8 cellular contexts compared by ENCODE assay signal in the genomic region with DNA sequence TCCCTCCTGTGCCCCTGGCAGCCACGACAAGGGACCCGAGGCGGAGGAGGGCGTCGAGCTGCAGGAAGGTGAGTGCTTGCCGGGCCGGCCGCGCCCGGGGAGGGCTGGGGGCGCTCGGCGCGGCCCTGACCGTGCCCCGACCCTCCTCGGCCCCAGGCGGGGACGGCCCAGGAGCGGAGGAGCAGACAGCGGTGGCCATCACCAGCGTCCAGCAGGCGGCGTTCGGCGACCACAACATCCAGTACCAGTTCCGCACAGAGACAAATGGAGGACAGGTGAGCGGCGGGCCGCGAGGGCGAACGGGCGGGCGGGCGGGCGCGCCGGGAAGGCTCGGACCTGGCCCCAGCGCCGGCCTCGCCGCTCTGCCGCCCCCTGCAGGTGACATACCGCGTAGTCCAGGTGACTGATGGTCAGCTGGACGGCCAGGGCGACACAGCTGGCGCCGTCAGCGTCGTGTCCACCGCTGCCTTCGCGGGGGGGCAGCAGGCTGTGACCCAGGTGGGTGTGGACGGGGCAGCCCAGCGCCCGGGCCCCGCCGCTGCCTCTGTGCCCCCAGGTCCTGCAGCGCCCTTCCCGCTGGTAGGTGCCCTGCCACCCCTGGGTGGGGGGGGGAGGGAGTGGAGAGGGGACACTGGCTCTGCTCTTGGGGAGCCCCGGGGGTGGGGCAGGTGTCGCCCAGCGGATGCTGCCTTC. TPM values are rescaled to one million over a fixed set of nuclear protein-coding genes. Genes with fewer than 3 reads are reported as not detected.
DNase-seq lines count a peak whose midpoint lies in the region; ATAC-seq and TF ChIP-seq lines count a peak whose summit lies in the region.

No MANE protein-coding gene starts in this region.

- DNase-seq in AG10803 (ENCODE audit: low read depth) (peak; percentile 78), NCI-H524 treated with DMSO at 0.1 percent for 48 hours (lab: John Stamatoyannopoulos, UW) (peak; percentile 45), dermis microvascular lymphatic vessel endothelial cell (ENCODE audit: low read depth in 2 of 2) (peak; percentile 84 to 90), right lobe of liver (peak; percentile 93)
- DNase-seq in activated CD4-positive, alpha-beta T cell treated with anti-CD3 and anti-CD28 coated beads, Interleukin-2, amount 50 U/mL, for 4 hours, result peak; percentile 68 to 70
- DNase-seq in stimulated activated CD4-positive, alpha-beta T cell treated with anti-CD3 and anti-CD28 coated beads, Interleukin-4, amount 100 ng/mL, for 4 hours, result peak; percentile 67 to 71

- TF ChIP-seq CTCF in AG10803 (conservative IDR thresholded peaks at IDR 0.05; ENCODE audit: low read length) (peak; percentile 51), right lobe of liver (IDR thresholded peaks at IDR 0.05) (peak; percentile 50 to 98 (median 94))

- peaks cover 0 to 10% (median 7%) of the 10 kb centered on the region in 4 donors for H3K36me3 ChIP-seq in right lobe of liver

- ATAC-seq in GM18907 (IDR thresholded peaks at IDR 0.05; ENCODE audit: unreplicated experiment), result peak; percentile 57
- peak; percentile 38 for ATAC-seq in HG03342 (IDR thresholded peaks at IDR 0.05; ENCODE audit: unreplicated experiment)
- peak; percentile 45 to 66 (median 60) for ATAC-seq in right lobe of liver

- peaks cover 0 to 35% (median 15%) of the 10 kb centered on the region in 4 donors for H3K4me1 ChIP-seq in right lobe of liver

- peak overlapping the region; percentile 82 to 92 (median 84) for H3K27ac ChIP-seq in right lobe of liver

- H3K4me3 ChIP-seq in AG10803 (ENCODE audit: low read length) (peak overlapping the region; percentile 57), right lobe of liver (peak overlapping the region; percentile 64 to 79 (median 73))

- H3K9me3 ChIP-seq in right lobe of liver, result no peaks in the 10 kb centered on the region

- intact Hi-C loops in right lobe of liver (cut with DNase I), result no loop called here

- no peak for TF ChIP-seq POLR2A in right lobe of liver (IDR thresholded peaks at IDR 0.05)

- H3K27me3 ChIP-seq in right lobe of liver, result no peaks in the 10 kb centered on the region

- WGBS in right lobe of liver (ENCODE audit: insufficient coverage, low coverage, low lambda C conversion rate, missing lambda C conversion rate), result 3% methylated on average over 12 of the region's 66 CpGs

RNA-seq across cellular contexts. Expression of gene USF2, which starts 0.8 kb away (rescaled TPM):
- total RNA-seq in dermis microvascular lymphatic vessel endothelial cell (32.6 and 51.1 TPM in 2 replicates), right lobe of liver (10 to 100 TPM; 65.4 to 78.5 (median 75.7) TPM)

RNA-seq across cellular contexts. Expression of gene HAMP, which starts 12.8 kb away (rescaled TPM):
- under 0.01 and 0.26 TPM in 2 replicates for total RNA-seq in dermis microvascular lymphatic vessel endothelial cell
- 100 to 1,000 TPM in 2 of 6 experiments, 10 to 100 TPM in 3, under 1 TPM in 1; 0.86 to 146 (median 65.3) TPM for total RNA-seq in right lobe of liver

RNA-seq across cellular contexts. Expression of gene LSR, which starts 20.8 kb away (rescaled TPM):
- 0.25 and 0.26 TPM in 2 replicates for total RNA-seq in dermis microvascular lymphatic vessel endothelial cell
- 100 to 1,000 TPM in 4 of 6 experiments, 10 to 100 TPM in 2; 96.6 to 138 (median 112) TPM for total RNA-seq in right lobe of liver

RNA-seq across cellular contexts. Expression of gene MAG, which starts 22.4 kb away (rescaled TPM):
- 0.63 TPM in 1 of 2 replicates, not detected in the other for total RNA-seq in dermis microvascular lymphatic vessel endothelial cell
- under 1 TPM in 1 of 6 experiments, not detected in 5; 0.40 TPM for total RNA-seq in right lobe of liver

RNA-seq across cellular contexts. Expression of gene FAM187B, which starts 41.0 kb away (rescaled TPM):
- total RNA-seq in dermis microvascular lymphatic vessel endothelial cell (not detected in 2 replicates), right lobe of liver (not detected)

Comparison
In these comparisons a context has a peak if more than half of its experiments do, and no peak if none do; other contexts are left out.
1. Peak in every context shown above with its lines: DNase-seq, ATAC-seq, H3K4me3 ChIP-seq and H3K27ac ChIP-seq.
2. RNA of gene LSR, which starts 20.8 kb away (total RNA-seq): 96.6 to 138 TPM in right lobe of liver; 0.25 to 0.26 TPM in dermis microvascular lymphatic vessel endothelial cell; every median in the first group is over 10 times any median in the second.